16 cellular contexts compared by ENCODE assay signal in the genomic region with DNA sequence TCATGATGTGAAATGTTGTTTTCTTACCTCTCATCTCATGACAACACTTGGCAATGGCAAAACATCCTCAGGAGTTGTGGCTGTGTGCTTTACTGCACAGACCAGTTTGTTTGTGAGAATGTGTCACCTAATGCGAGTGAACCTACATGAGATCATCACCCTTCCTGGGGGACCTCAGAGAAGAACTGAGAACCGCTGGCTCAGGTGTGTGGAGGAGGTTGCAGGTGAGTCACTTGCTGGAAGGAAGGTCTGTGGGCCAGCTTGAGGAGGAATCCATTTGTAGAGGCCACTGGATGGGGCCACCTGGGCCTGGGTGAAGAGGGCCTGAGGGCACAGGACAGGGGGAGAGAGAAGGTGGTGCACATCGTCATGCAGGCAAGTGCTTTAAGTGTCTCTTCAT. TPM values are rescaled to one million over a fixed set of nuclear protein-coding genes. Genes with fewer than 3 reads are reported as not detected.
DNase-seq lines count a peak whose midpoint lies in the region; ATAC-seq, FAIRE-seq and TF ChIP-seq lines count a peak whose summit lies in the region.
"Had no signal": no experiment of that assay in that cellular context is flagged by ENCODE, and none has a peak within 500 bp of the region (broad histone marks: within the 10 kb centered on the region; RNA-seq: fewer than 3 reads in every experiment).

No MANE protein-coding gene starts in this region.

- H3K27me3 ChIP-seq in HCT116 (ENCODE audit: insufficient read depth, low read length), result no peaks in the 10 kb centered on the region
- no peaks in the 10 kb centered on the region; a peak in 1 of 7 replicates for H3K27me3 ChIP-seq in H1 (replicated peaks in 1 of 4; ENCODE audit: control insufficient read depth in 3 of 4, extremely low read depth in 1 of 4, insufficient read depth in 3 of 4, low read length in 3 of 4)

- H3K18ac ChIP-seq in H1 (ENCODE audit: extremely low read depth, low read length), result no peak overlapping the region

- no peaks in the 10 kb centered on the region for H3K9me2 ChIP-seq in HCT116 (ENCODE audit: insufficient read depth)

- H3K14ac ChIP-seq in H1 (ENCODE audit: insufficient read length), result no peak overlapping the region

- peak overlapping the region; percentile 21 for H3K4me2 ChIP-seq in HCT116 (ENCODE audit: low read length)
- no peak overlapping the region for H3K4me2 ChIP-seq in H1 (ENCODE audit: insufficient read depth in 1 of 2, low read depth in 2 of 2, low read length in 2 of 2)

- H2AFZ ChIP-seq in HCT116 (ENCODE audit: low read depth, low read length, poor library complexity, severe bottlenecking) (no peak overlapping the region), H1 (ENCODE audit: low read length) (no peak overlapping the region)

- H3K27me3 Mint-ChIP-seq in activated CD4-positive, alpha-beta memory T cell treated with anti-CD3 and anti-CD28 coated beads for 36 hours, result no peaks in the 10 kb centered on the region
- H3K27me3 Mint-ChIP-seq in activated CD4-positive, alpha-beta memory T cell treated with anti-CD3 and anti-CD28 coated beads, Interleukin-2, amount 10 ng/mL, durations not matched to agents 7 days and 5 days, result peaks cover 11% of the 10 kb centered on the region
- H3K27me3 Mint-ChIP-seq in osteocyte (ENCODE audit: unreplicated experiment), result peaks cover 12% of the 10 kb centered on the region
- H3K27me3 Mint-ChIP-seq: CD4-positive, CD25-positive, alpha-beta regulatory T cell had no signal

- no peak overlapping the region for H3K4me3 ChIP-seq in HCT116 (replicated peaks in 1 of 2; ENCODE audit: low read depth in 1 of 2, low read length in 2 of 2)
- H3K4me3 ChIP-seq in H1 (ENCODE audit: extremely low read depth in 1 of 4, insufficient read depth in 2 of 4, low read depth in 3 of 4, low read length in 4 of 4), result no peak overlapping the region

- H3K23me2 ChIP-seq in H1 (ENCODE audit: low read depth, low read length), result no peaks in the 10 kb centered on the region

- peaks cover 29% of the 10 kb centered on the region for H3K4me1 Mint-ChIP-seq in activated CD4-positive, alpha-beta memory T cell treated with anti-CD3 and anti-CD28 coated beads for 36 hours (ENCODE audit: low read depth)
- H3K4me1 Mint-ChIP-seq in activated CD4-positive, alpha-beta memory T cell treated with anti-CD3 and anti-CD28 coated beads, Interleukin-2, amount 10 ng/mL, durations not matched to agents 7 days and 5 days, result peaks cover 40% of the 10 kb centered on the region
- H3K4me1 Mint-ChIP-seq in osteocyte (ENCODE audit: unreplicated experiment), result peaks cover 3% of the 10 kb centered on the region

- H3K9me3 ChIP-seq in HCT116 (ENCODE audit: control insufficient read depth in 1 of 2, insufficient read depth in 1 of 2, low read depth in 1 of 2, low read length in 2 of 2) (no peaks in the 10 kb centered on the region), H1 (ENCODE audit: insufficient read depth in 2 of 2, low read depth in 1 of 2, low read length in 1 of 2) (no peaks in the 10 kb centered on the region)

- FAIRE-seq in H1 (lab: Jason Lieb, UNC), result no peak
- FAIRE-seq: G401.6, GM12892 had no signal

- H3K4me3 Mint-ChIP-seq in activated CD4-positive, alpha-beta memory T cell treated with anti-CD3 and anti-CD28 coated beads for 36 hours, result no peak overlapping the region
- no peak overlapping the region for H3K4me3 Mint-ChIP-seq in activated CD4-positive, alpha-beta memory T cell treated with anti-CD3 and anti-CD28 coated beads, Interleukin-2, amount 10 ng/mL, durations not matched to agents 7 days and 5 days
- no peak overlapping the region for H3K4me3 Mint-ChIP-seq in osteocyte (ENCODE audit: unreplicated experiment)
- H3K4me3 Mint-ChIP-seq: CD4-positive, CD25-positive, alpha-beta regulatory T cell; HFFc6 had no signal

- TF ChIP-seq EP300 in H1 (IDR thresholded peaks at IDR 0.05; ENCODE audit: borderline replicate concordance in 1 of 2, low read depth in 2 of 2, low read length in 2 of 2), result no peak

- H3K9me3 Mint-ChIP-seq in activated CD4-positive, alpha-beta memory T cell treated with anti-CD3 and anti-CD28 coated beads for 36 hours, result no peaks in the 10 kb centered on the region
- no peaks in the 10 kb centered on the region for H3K9me3 Mint-ChIP-seq in activated CD4-positive, alpha-beta memory T cell treated with anti-CD3 and anti-CD28 coated beads, Interleukin-2, amount 10 ng/mL, durations not matched to agents 7 days and 5 days
- no peaks in the 10 kb centered on the region for H3K9me3 Mint-ChIP-seq in osteocyte (ENCODE audit: unreplicated experiment)
- H3K9me3 Mint-ChIP-seq: HFFc6 had no signal

- H2BK15ac ChIP-seq in H1 (ENCODE audit: low read length), result no peak overlapping the region

- H2BK20ac ChIP-seq in H1 (ENCODE audit: low read length), result 0 out of 2 replicates have a peak overlapping the region, but pooled peaks have one; percentile 24

- H3K79me1 ChIP-seq in H1 (ENCODE audit: low read depth, low read length), result no peaks in the 10 kb centered on the region

- no peak overlapping the region for H2AK5ac ChIP-seq in H1 (ENCODE audit: low read depth, low read length)

- no TSS peak for BruUV-seq in HCT116 (replicated peaks; lab: Mats Ljungman, UMichigan)

- H3K9ac ChIP-seq in HCT116 (ENCODE audit: low read length) (no peak overlapping the region), H1 (replicated peaks in 1 of 4; ENCODE audit: extremely low read depth in 1 of 4, low read depth in 3 of 4, low read length in 3 of 4) (no peak overlapping the region)

- 0 out of 2 replicates have a peak overlapping the region, but pooled peaks have one; percentile 13 for H2BK12ac ChIP-seq in H1 (ENCODE audit: low read depth, low read length)

- no peak overlapping the region for H2BK120ac ChIP-seq in H1 (replicated peaks; ENCODE audit: low read depth, low read length)

- H3K36me3 Mint-ChIP-seq in activated CD4-positive, alpha-beta memory T cell treated with anti-CD3 and anti-CD28 coated beads for 36 hours, result no peaks in the 10 kb centered on the region
- H3K36me3 Mint-ChIP-seq in activated CD4-positive, alpha-beta memory T cell treated with anti-CD3 and anti-CD28 coated beads, Interleukin-2, amount 10 ng/mL, durations not matched to agents 7 days and 5 days (ENCODE audit: low read depth), result peaks cover 15% of the 10 kb centered on the region
- H3K36me3 Mint-ChIP-seq in osteocyte (ENCODE audit: unreplicated experiment), result no peaks in the 10 kb centered on the region
- H3K36me3 Mint-ChIP-seq: CD4-positive, CD25-positive, alpha-beta regulatory T cell had no signal

- H3K4ac ChIP-seq in H1 (replicated peaks; ENCODE audit: insufficient read length, low read depth, low read length), result no peak overlapping the region

- no peak overlapping the region for H4K91ac ChIP-seq in H1 (replicated peaks; ENCODE audit: insufficient read length, low read length)

- H4K20me1 ChIP-seq in HCT116 (ENCODE audit: insufficient read depth) (no peaks in the 10 kb centered on the region), H1 (replicated peaks in 1 of 2; ENCODE audit: control insufficient read depth in 1 of 2, insufficient read depth in 2 of 2, low read length in 2 of 2) (no peaks in the 10 kb centered on the region)

- intact Hi-C loops in activated CD4-positive, alpha-beta memory T cell treated with anti-CD3 and anti-CD28 coated beads for 36 hours (cut with micrococcal nuclease), result no loop called here
- intact Hi-C loops in HCT116 (cut with micrococcal nuclease), result no loop called here

- no peak overlapping the region for H3K56ac ChIP-seq in H1 (replicated peaks; ENCODE audit: insufficient read length, low read depth, low read length)

- CTCF ChIA-PET in activated CD4-positive, alpha-beta memory T cell treated with anti-CD3 and anti-CD28 coated beads for 36 hours (lab: Charles Lee), result interaction anchor here (0.6 to 8.1 kb wide), 5 partner anchors 32 to 876 kb away, joined by 4 to 204 read pairs (median 47); no protein-coding TSS in a partner anchor
- CTCF ChIA-PET in activated CD4-positive, alpha-beta memory T cell treated with anti-CD3 and anti-CD28 coated beads, Interleukin-2, amount 10 ng/mL, durations not matched to agents 7 days and 5 days (lab: Charles Lee), result interaction anchor here (1.2 to 7.1 kb wide), 7 partner anchors 79 to 111 kb away, joined by 3 to 198 read pairs (median 6); no protein-coding TSS in a partner anchor
- CTCF ChIA-PET in HCT116 (lab: Charles Lee) (interaction anchor here (1.0 to 3.9 kb wide), 5 partner anchors 16 to 93 kb away, joined by 3 to 30 read pairs (median 6); no protein-coding TSS in a partner anchor), H1 (lab: Charles Lee; ENCODE audit: partially characterized antibody) (interaction anchor here (0.7 to 13.5 kb wide), 15 partner anchors 8 to 170 kb away, joined by 3 to 182 read pairs (median 8); a partner anchor contains a TSS), HEK293T (lab: Yijun Ruan, JAX) (interaction anchor here (0.6 to 4.5 kb wide), 4 partner anchors 80 to 160 kb away, joined by 4 to 25 read pairs (median 4); no protein-coding TSS in a partner anchor)

- no peak for TF ChIP-seq POLR2A in HCT116 (IDR thresholded peaks at IDR 0.05; ENCODE audit: borderline replicate concordance, extremely low read depth, insufficient read depth, insufficient read length)
- no peak for TF ChIP-seq POLR2A in H1 (IDR thresholded peaks at IDR 0.05; ENCODE audit: control extremely low read depth in 1 of 2, low read depth in 2 of 2, low read length in 2 of 2)

- H4K8ac ChIP-seq in H1 (ENCODE audit: extremely low read depth, insufficient read depth, low read length), result no peak overlapping the region

- H3K27ac ChIP-seq in HCT116 (ENCODE audit: low read depth, low read length) (no peak overlapping the region), H1 (ENCODE audit: low read depth, low read length) (no peak overlapping the region)

- H3K23ac ChIP-seq in H1 (ENCODE audit: insufficient read length), result no peak overlapping the region

- TF ChIP-seq RAD21 in HCT116 (IDR thresholded peaks at IDR 0.05; ENCODE audit: low read depth) (no peak), H1 (IDR thresholded peaks at IDR 0.05 in 1 of 2, conservative IDR thresholded peaks at IDR 0.05 in 1 of 2; ENCODE audit: low read depth in 2 of 2, low read length in 2 of 2) (no peak)

- no peak overlapping the region for H3K27ac Mint-ChIP-seq in activated CD4-positive, alpha-beta memory T cell treated with anti-CD3 and anti-CD28 coated beads for 36 hours
- H3K27ac Mint-ChIP-seq in activated CD4-positive, alpha-beta memory T cell treated with anti-CD3 and anti-CD28 coated beads, Interleukin-2, amount 10 ng/mL, durations not matched to agents 7 days and 5 days, result no peak overlapping the region
- H3K27ac Mint-ChIP-seq in osteocyte (ENCODE audit: unreplicated experiment), result no peak overlapping the region
- H3K27ac Mint-ChIP-seq: CD4-positive, CD25-positive, alpha-beta regulatory T cell; HFFc6 had no signal

- WGBS in H1 (ENCODE audit: extremely low coverage in 1 of 2, insufficient coverage in 1 of 2, insufficient read length in 1 of 2, insufficient replicate concordance in 2 of 2, low coverage in 1 of 2, low lambda C conversion rate in 2 of 2, missing lambda C conversion rate in 1 of 2), 2 experiments, result 100% methylated on average over 3 of the region's 3 CpGs; no CpG with 5 or more reads in 1 of the 2 experiments

- POLR2A ChIA-PET in activated CD4-positive, alpha-beta memory T cell treated with anti-CD3 and anti-CD28 coated beads for 36 hours (lab: Charles Lee), result no interaction called here
- POLR2A ChIA-PET in activated CD4-positive, alpha-beta memory T cell treated with anti-CD3 and anti-CD28 coated beads, Interleukin-2, amount 10 ng/mL, durations not matched to agents 7 days and 5 days (lab: Charles Lee), result interaction anchor here (4.1 kb wide), 1 partner anchor 80 kb away, joined by 41 read pairs; no protein-coding TSS in a partner anchor
- POLR2A ChIA-PET in HCT116 (lab: Charles Lee), result no interaction called here
- POLR2A ChIA-PET in H1 (lab: Charles Lee; ENCODE audit: partially characterized antibody), result interaction anchor here (0.7 kb wide), 1 partner anchor 56 kb away, joined by 3 read pairs; no protein-coding TSS in a partner anchor
- POLR2A ChIA-PET in HEK293T (lab: Yijun Ruan, JAX), result no interaction called here

- RAD21 ChIA-PET in HCT116 (lab: Charles Lee; ENCODE audit: low non-redundant PET in 1 of 2, low total read pairs in 2 of 2, uncharacterized antibody in 2 of 2, unreplicated experiment in 2 of 2), result no interaction called here

- ATAC-seq in HCT116, result no peak
- no peak for ATAC-seq in HG03135 (IDR thresholded peaks at IDR 0.05; ENCODE audit: unreplicated experiment)
- no peak for ATAC-seq in GM18520 (IDR thresholded peaks at IDR 0.05; ENCODE audit: unreplicated experiment)

- no peaks in the 10 kb centered on the region for H3K79me2 ChIP-seq in HCT116 (ENCODE audit: insufficient read depth, low read length)
- no peaks in the 10 kb centered on the region for H3K79me2 ChIP-seq in H1 (ENCODE audit: control insufficient read depth in 1 of 2, insufficient read depth in 2 of 2, low read length in 2 of 2)

- H3K36me3 ChIP-seq in HCT116 (ENCODE audit: control insufficient read depth in 1 of 2, insufficient read depth in 2 of 2, low read length in 2 of 2), result no peaks in the 10 kb centered on the region
- H3K36me3 ChIP-seq in H1 (ENCODE audit: control insufficient read depth in 2 of 4, insufficient read depth in 4 of 4, low read length in 3 of 4), result no peaks in the 10 kb centered on the region

- no peak overlapping the region for H2BK5ac ChIP-seq in H1 (ENCODE audit: low read depth, low read length)

- peak; percentile 36 for DNase-seq in activated CD4-positive, alpha-beta memory T cell treated with anti-CD3 and anti-CD28 coated beads for 36 hours
- DNase-seq in activated CD4-positive, alpha-beta memory T cell treated with anti-CD3 and anti-CD28 coated beads, Interleukin-2, amount 10 ng/mL, durations not matched to agents 7 days and 5 days, result no peak
- DNase-seq in HCT116 (ENCODE audit: low read depth, low spot score) (no peak), H1 (ENCODE audit: low read depth in 1 of 2, low spot score in 2 of 2) (peak in 1 of 2 experiments; percentile 38), osteocyte (ENCODE audit: extremely low spot score, unreplicated experiment) (peak; percentile 49), HEK293T (ENCODE audit: extremely low spot score) (no peak)
- DNase-seq: CD4-positive, CD25-positive, alpha-beta regulatory T cell; DMS79 treated with DMSO at 0.1 percent for 48 hours; HFFc6; KG1; NCI-H1048; NCI-H2227 treated with DMSO at 0.1 percent for 48 hours had no signal

- H3K4me1 ChIP-seq in HCT116 (ENCODE audit: control insufficient read depth in 1 of 2, insufficient read depth in 2 of 2, low read length in 2 of 2) (peaks cover 6 to 19% of the 10 kb centered on the region in 2 experiments; a peak in 2 of 4 replicates), H1 (replicated peaks in 1 of 4; ENCODE audit: control insufficient read depth in 3 of 4, insufficient read depth in 4 of 4, low read length in 3 of 4) (peaks cover 0 to 11% (median 7%) of the 10 kb centered on the region in 4 experiments; a peak in 5 of 7 replicates)

- no peak for TF ChIP-seq CTCF in HCT116 (IDR thresholded peaks at IDR 0.05 in 2 of 3, conservative IDR thresholded peaks at IDR 0.05 in 1 of 3; ENCODE audit: borderline replicate concordance in 1 of 3, insufficient read depth in 1 of 3, low read depth in 2 of 3, low read length in 2 of 3)
- no peak for TF ChIP-seq CTCF in H1 (IDR thresholded peaks at IDR 0.05; ENCODE audit: control extremely low read depth in 1 of 3, insufficient read depth in 1 of 3, low read depth in 1 of 3, low read length in 3 of 3)
- no peak for TF ChIP-seq CTCF in osteocyte (IDR thresholded peaks at IDR 0.05)

- no peak overlapping the region for H4K5ac ChIP-seq in H1 (ENCODE audit: insufficient read length, low read depth, low read length)

RNA-seq across cellular contexts. Expression of a gene that starts 3.0 kb away (rescaled TPM):
- total RNA-seq in activated CD4-positive, alpha-beta memory T cell treated with anti-CD3 and anti-CD28 coated beads for 36 hours, result 1 to 10 TPM; 5.4 to 5.8 TPM
- total RNA-seq in activated CD4-positive, alpha-beta memory T cell treated with anti-CD3 and anti-CD28 coated beads, Interleukin-2, amount 10 ng/mL, durations not matched to agents 7 days and 5 days, result 10 to 100 TPM; 38.2 to 43.0 TPM
- total RNA-seq in HCT116 (2021; ENCODE audit: unreplicated experiment), result 1.2 TPM
- 0.74 and 0.82 TPM in 2 replicates for polyA plus RNA-seq in HCT116 (2012)
- 1.8 and 2.0 TPM in 2 replicates for total RNA-seq in H1 (2021; fragmentation: NEBNext Ultra II Directional; extraction: Animal tissue kit (Norgen Biotek cat#: 25700))
- polyA plus RNA-seq in H1 (2011; rRNA removed), result 2.0 and 3.6 TPM in 2 replicates
- polyA plus RNA-seq in H1 (2011; cell fraction: cytosol; rRNA removed), result 3.3 TPM
- polyA plus RNA-seq in H1 (2011; cell fraction: nucleus; rRNA removed), result 4.8 TPM
- 1.4 to 4.3 TPM (median 1.9 TPM) in 4 replicates for polyA plus RNA-seq in H1 (2012, experiment 1 of 2)
- polyA plus RNA-seq in H1 (2012, experiment 2 of 2), result 0.51 TPM
- 3.7 TPM for polyA plus RNA-seq in H1 (2013, experiment 1 of 2)
- polyA plus RNA-seq in H1 (2013, experiment 2 of 2), result 3.3 TPM
- 2.5 and 5.5 TPM in 2 replicates for polyA minus RNA-seq in H1 (2011; rRNA and poly(A)+ RNA removed)
- 2.0 TPM for polyA minus RNA-seq in H1 (2011; cell fraction: cytosol; rRNA and poly(A)+ RNA removed)
- polyA minus RNA-seq in H1 (2011; cell fraction: nucleus; rRNA and poly(A)+ RNA removed), result 2.4 TPM
- not detected in 2 replicates for total RNA-seq in osteocyte
- total RNA-seq: HFFc6 had no signal

Comparison
In these comparisons a context has a peak if more than half of its experiments do, and no peak if none do; other contexts are left out.
1. DNase-seq: peak in activated CD4-positive, alpha-beta memory T cell treated with anti-CD3 and anti-CD28 coated beads for 36 hours (single experiment) and osteocyte (single experiment); none in activated CD4-positive, alpha-beta memory T cell treated with anti-CD3 and anti-CD28 coated beads, Interleukin-2, amount 10 ng/mL, durations not matched to agents 7 days and 5 days (single experiment), HCT116 (single experiment) and HEK293T (single experiment).
2. RNA of a gene that starts 3.0 kb away (total RNA-seq): 38.2 to 43.0 TPM in activated CD4-positive, alpha-beta memory T cell treated with anti-CD3 and anti-CD28 coated beads, Interleukin-2, amount 10 ng/mL, durations not matched to agents 7 days and 5 days; 5.4 to 5.8 TPM in activated CD4-positive, alpha-beta memory T cell treated with anti-CD3 and anti-CD28 coated beads for 36 hours, 1.8 to 2.0 TPM in H1, 1.2 TPM in HCT116 (single experiment) and not detected in osteocyte; every median in the first group is over 4 times any median in the second.
3. POLR2A ChIA-PET loops: an anchor here in activated CD4-positive, alpha-beta memory T cell treated with anti-CD3 and anti-CD28 coated beads, Interleukin-2, amount 10 ng/mL, durations not matched to agents 7 days and 5 days (4.1 kb wide) and H1 (0.7 kb wide); none called in activated CD4-positive, alpha-beta memory T cell treated with anti-CD3 and anti-CD28 coated beads for 36 hours, HCT116 and HEK293T.